In the genomic region with DNA sequence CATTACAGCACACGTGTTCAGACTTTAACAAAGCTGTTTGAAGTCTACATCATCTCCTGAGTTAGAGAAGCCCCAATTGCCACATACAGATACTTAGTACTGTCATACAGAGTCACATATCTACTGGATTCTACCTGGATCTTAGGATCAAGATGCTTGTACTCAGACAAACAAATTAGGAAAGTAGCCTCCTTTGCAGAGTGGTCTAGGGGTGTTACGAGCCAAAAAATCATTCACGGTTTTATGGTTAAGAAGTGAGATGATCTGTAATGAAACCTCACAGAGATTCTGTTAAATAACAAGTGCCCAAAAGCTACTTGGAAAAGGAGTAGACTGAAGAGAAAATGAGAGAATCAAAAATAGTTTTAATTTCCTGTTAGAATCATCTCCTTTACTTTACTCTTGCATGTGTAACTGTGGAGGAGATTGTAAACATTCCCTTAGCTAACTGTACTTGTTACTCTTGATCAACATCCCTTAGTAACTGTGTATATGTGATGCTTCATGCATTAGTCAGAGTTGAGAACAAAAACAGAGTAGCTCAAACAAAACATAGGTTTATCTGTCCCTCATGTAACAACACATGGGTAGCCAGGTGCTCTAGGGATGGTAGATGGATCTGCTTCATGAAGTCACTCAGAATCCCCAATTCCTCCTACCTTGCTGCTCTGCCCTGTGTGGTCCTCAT, we compare ENCODE assay signal across 22 cellular contexts. TPM values are rescaled to one million over a fixed set of nuclear protein-coding genes. Genes with fewer than 3 reads are reported as not detected.
DNase-seq lines count a peak whose midpoint lies in the region; ATAC-seq and TF ChIP-seq lines count a peak whose summit lies in the region.
"Had no signal": no experiment of that assay in that cellular context is flagged by ENCODE, and none has a peak within 500 bp of the region (broad histone marks: within the 10 kb centered on the region; RNA-seq: fewer than 3 reads in every experiment).

No MANE protein-coding gene starts in this region.

- H4K20me1 ChIP-seq in GM23248 (ENCODE audit: insufficient read depth): no peaks in the 10 kb centered on the region

- H3K4me2 ChIP-seq in GM23248 (ENCODE audit: unreplicated experiment): no peak overlapping the region
- H3K4me2 ChIP-seq: hepatocyte had no signal

- no peaks in the 10 kb centered on the region for H3K9me3 ChIP-seq in GM23248 (ENCODE audit: low read depth)

- TF ChIP-seq CTCF in foreskin keratinocyte (conservative IDR thresholded peaks at IDR 0.05): no peak
- TF ChIP-seq CTCF in mesothelial cell of epicardium (IDR thresholded peaks at IDR 0.05; ENCODE audit: unreplicated experiment): no peak

- H3K4me3 Mint-ChIP-seq in T-helper 1 cell treated with Interleukin-12 subunit alpha and Interleukin-12 subunit beta and Interleukin-4 antibody, amounts not matched to agents 30 μg/mL and 1 μg/mL, for 36 hours: no peak overlapping the region
- H3K4me3 Mint-ChIP-seq in mesothelial cell of epicardium: no peak overlapping the region
- H3K4me3 Mint-ChIP-seq: CD4-positive, alpha-beta memory T cell; type B pancreatic cell had no signal

- peaks cover 56% of the 10 kb centered on the region for H3K4me1 Mint-ChIP-seq in T-helper 1 cell treated with Interleukin-12 subunit alpha and Interleukin-12 subunit beta and Interleukin-4 antibody, amounts not matched to agents 30 μg/mL and 1 μg/mL, for 36 hours (ENCODE audit: low read depth)
- H3K4me1 Mint-ChIP-seq in mesothelial cell of epicardium: no peaks in the 10 kb centered on the region

- no peaks in the 10 kb centered on the region for H3K27me3 Mint-ChIP-seq in T-helper 1 cell treated with Interleukin-12 subunit alpha and Interleukin-12 subunit beta and Interleukin-4 antibody, amounts not matched to agents 30 μg/mL and 1 μg/mL, for 36 hours (ENCODE audit: low read depth)
- peaks cover 58% of the 10 kb centered on the region for H3K27me3 Mint-ChIP-seq in mesothelial cell of epicardium (ENCODE audit: low read depth)

- H3K27ac Mint-ChIP-seq in T-helper 1 cell treated with Interleukin-12 subunit alpha and Interleukin-12 subunit beta and Interleukin-4 antibody, amounts not matched to agents 30 μg/mL and 1 μg/mL, for 36 hours: peak overlapping the region; percentile 34
- no peak overlapping the region for H3K27ac Mint-ChIP-seq in mesothelial cell of epicardium
- H3K27ac Mint-ChIP-seq: CD4-positive, alpha-beta memory T cell; type B pancreatic cell had no signal

- no peak overlapping the region for H2AFZ ChIP-seq in GM23248
- H2AFZ ChIP-seq: hepatocyte had no signal

- no peak overlapping the region for H3K27ac ChIP-seq in GM23248
- no peak overlapping the region for H3K27ac ChIP-seq in foreskin keratinocyte
- H3K27ac ChIP-seq: hepatocyte, SK-N-MC had no signal

- no peaks in the 10 kb centered on the region for H3K9me3 Mint-ChIP-seq in T-helper 1 cell treated with Interleukin-12 subunit alpha and Interleukin-12 subunit beta and Interleukin-4 antibody, amounts not matched to agents 30 μg/mL and 1 μg/mL, for 36 hours
- H3K9me3 Mint-ChIP-seq in mesothelial cell of epicardium: no peaks in the 10 kb centered on the region
- H3K9me3 Mint-ChIP-seq: CD4-positive, alpha-beta memory T cell; type B pancreatic cell had no signal

- H3K4me3 ChIP-seq in GM23248: no peak overlapping the region
- H3K4me3 ChIP-seq: hepatocyte, MG63, SK-N-MC had no signal

- in situ Hi-C loops in GM23248 (cut with MboI): no loop called here

- H3K27me3 ChIP-seq in GM23248 (replicated peaks; ENCODE audit: insufficient read depth) (no peaks in the 10 kb centered on the region), foreskin keratinocyte (peaks cover 3% of the 10 kb centered on the region)
- H3K27me3 ChIP-seq: hepatocyte, MG63 had no signal

- peaks cover 13% of the 10 kb centered on the region for H3K36me3 Mint-ChIP-seq in T-helper 1 cell treated with Interleukin-12 subunit alpha and Interleukin-12 subunit beta and Interleukin-4 antibody, amounts not matched to agents 30 μg/mL and 1 μg/mL, for 36 hours (ENCODE audit: low read depth)
- no peaks in the 10 kb centered on the region for H3K36me3 Mint-ChIP-seq in mesothelial cell of epicardium
- H3K36me3 Mint-ChIP-seq: CD4-positive, alpha-beta memory T cell; type B pancreatic cell had no signal

- H3K36me3 ChIP-seq in GM23248 (ENCODE audit: low read depth): no peaks in the 10 kb centered on the region
- H3K36me3 ChIP-seq: MG63 had no signal

- no peaks in the 10 kb centered on the region for H3K79me2 ChIP-seq in GM23248 (ENCODE audit: insufficient read depth)
- H3K79me2 ChIP-seq: hepatocyte had no signal

- DNase-seq in T-helper 1 cell (no peak), GM23248 (peak; percentile 75), amniotic epithelial cell (ENCODE audit: low read depth) (peak; percentile 93), foreskin keratinocyte (peak; percentile 72 to 86), mesothelial cell of epicardium (ENCODE audit: low spot score in 2 of 2, unreplicated experiment in 2 of 2) (no peak)
- DNase-seq: 8988T; amniotic stem cell; CD4-positive, alpha-beta memory T cell; left colon; MG63; NCI-H187; NCI-H510A; stimulated activated CD4-positive, alpha-beta T cell treated with anti-CD3 and anti-CD28 coated beads, Interleukin-4, amount 100 ng/mL, for 4 hours had no signal

- WGBS in GM23248 (ENCODE audit: low coverage in 1 of 2, low lambda C conversion rate in 2 of 2, missing lambda C conversion rate in 2 of 2), 2 experiments: 66 to 70% methylated on average over 3 of the region's 3 CpGs

- H3K4me1 ChIP-seq in GM23248 (ENCODE audit: insufficient read depth): peaks cover 5% of the 10 kb centered on the region
- no peaks in the 10 kb centered on the region for H3K4me1 ChIP-seq in foreskin keratinocyte

- no peaks in the 10 kb centered on the region for H3K9me2 ChIP-seq in GM23248 (ENCODE audit: insufficient read depth)

- peak; percentile 99 for ATAC-seq in foreskin keratinocyte
- ATAC-seq in HG03439 (IDR thresholded peaks at IDR 0.05; ENCODE audit: unreplicated experiment): no peak
- ATAC-seq in GM18870 (IDR thresholded peaks at IDR 0.05; ENCODE audit: unreplicated experiment): no peak
- ATAC-seq: left colon had no signal

- 0 out of 2 replicates have a peak, but pooled peaks cover 7% of the 10 kb centered on the region for H3F3A ChIP-seq in GM23248 (ENCODE audit: insufficient read depth)

- H3K9ac ChIP-seq in GM23248: no peak overlapping the region

RNA-seq across cellular contexts. Expression of gene IL1RL1, which starts 16.4 kb away (rescaled TPM):
- not detected in 2 replicates for total RNA-seq in GM23248 (2014; rRNA removed; shearing (Covaris generic))
- polyA plus RNA-seq in GM23248 (2016; fragmentation: Nextera tagmentation; extraction: Ambion mirVana) (0.13 and 0.35 TPM in 2 replicates), foreskin keratinocyte (0.03 and 0.09 TPM in 2 replicates)
- total RNA-seq in foreskin keratinocyte (0.11 and 0.20 TPM in 2 replicates), mesothelial cell of epicardium (0.09 to 0.18 TPM in 2 of 3 replicates, not detected in the other)
- total RNA-seq: HT1080, OCI-LY7, osteocyte had no signal

Comparison
In these comparisons a context has a peak if more than half of its experiments do, and no peak if none do; other contexts are left out.
1. DNase-seq: peak in GM23248 (single experiment), amniotic epithelial cell (single experiment) and foreskin keratinocyte (2 of 2); none in T-helper 1 cell (0 of 5) and mesothelial cell of epicardium (0 of 2).